20 cellular contexts compared by ENCODE assay signal in the genomic region with DNA sequence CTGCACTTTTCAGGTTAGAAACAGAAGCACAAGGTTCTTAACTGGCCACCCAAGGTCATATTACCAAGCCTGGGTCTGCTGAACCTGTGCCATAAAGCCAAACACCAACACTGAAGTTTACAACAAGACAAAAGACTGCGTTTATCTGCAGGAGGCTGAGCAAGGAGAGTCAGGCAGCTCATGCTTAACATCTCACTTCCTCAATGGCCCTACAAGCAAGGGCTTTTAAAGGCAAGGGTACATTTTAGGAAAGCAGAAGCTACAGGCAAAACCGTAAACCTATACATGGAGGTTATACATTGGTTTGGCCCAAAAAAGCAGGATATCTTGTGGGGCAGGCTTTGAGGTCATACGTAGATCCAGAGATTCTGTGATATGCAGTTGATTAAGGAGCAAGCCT.
DNase-seq lines count a peak whose midpoint lies in the region; ATAC-seq, FAIRE-seq and TF ChIP-seq lines count a peak whose summit lies in the region.
"Had no signal": no experiment of that assay in that cellular context is flagged by ENCODE, and none has a peak within 500 bp of the region (broad histone marks: within the 10 kb centered on the region; RNA-seq: fewer than 3 reads in every experiment).

No MANE protein-coding gene starts in this region.

- no TSS peak for BruUV-seq in K562 (replicated peaks; lab: Mats Ljungman, UMichigan)

- DNase-seq in HL-60 (ENCODE audit: low read depth in 1 of 2, low spot score in 1 of 2) (peak; percentile 2 to 17), NOMO-1 treated with DMSO at 0.1 percent for 48 hours (lab: John Stamatoyannopoulos, UW; ENCODE audit: unreplicated experiment) (peak; percentile 86), K562 (ENCODE audit: extremely low read depth in 1 of 4, low spot score in 3 of 4) (no peak), NCI-H1417 (lab: John Stamatoyannopoulos, UW) (no peak), pons (ENCODE audit: low spot score) (no peak)
- DNase-seq in stimulated activated naive CD4-positive, alpha-beta T cell treated with Interleukin-2 at 50 U/mL for 16 hours (lab: John Stamatoyannopoulos, UW), result no peak
- DNase-seq: activated CD4-positive, alpha-beta T cell treated with anti-CD3 and anti-CD28 coated beads, Interleukin-2, amount 50 U/mL, for 48 hours; activated naive CD8-positive, alpha-beta T cell treated with anti-CD3 and anti-CD28 coated beads, Interleukin-2, amount 10 ng/mL, durations not matched to agents 7 days and 5 days; activated T-cell treated with anti-CD3 and anti-CD28 coated beads, Interleukin-2, amount 50 U/mL, for 1 hour; AML-193; naive thymus-derived CD8-positive, alpha-beta T cell; NCI-H146; PC-9; spleen had no signal

- intact Hi-C loops in K562 (cut with micrococcal nuclease), result no loop called here

- H3K9ac ChIP-seq in K562 (ENCODE audit: insufficient read depth in 1 of 2, low read depth in 2 of 2, low read length in 2 of 2), result no peak overlapping the region
- H3K9ac ChIP-seq: KMS-11 had no signal

- H3K27ac ChIP-seq in HL-60 (replicated peaks) (no peak overlapping the region), K562 (ENCODE audit: extremely low read depth, low read depth, low read length) (no peak overlapping the region)
- H3K27ac ChIP-seq: esophagus muscularis mucosa, KMS-11, PC-9, SK-N-MC had no signal

- CTCF ChIA-PET in K562 (lab: Yijun Ruan, JAX; ENCODE audit: low intra/inter-chr PET ratio), result no interaction called here

- WGBS in K562 (ENCODE audit: insufficient coverage, low coverage, missing lambda C conversion rate), result 33% methylated on average over 3 of the region's 3 CpGs

- H3K36me3 ChIP-seq in K562 (ENCODE audit: control insufficient read depth, insufficient read depth, low read length), result no peaks in the 10 kb centered on the region
- H3K36me3 ChIP-seq: esophagus muscularis mucosa, spleen had no signal

- no peaks in the 10 kb centered on the region for H3K36me3 Mint-ChIP-seq in stimulated activated memory B cell treated with anti-CD40 and anti-IgM and Interleukin-4, amounts not matched to agents 10 μg/mL and 1 μg/mL and 100 μg/mL, for 72 hours
- H3K36me3 Mint-ChIP-seq: activated naive CD8-positive, alpha-beta T cell treated with anti-CD3 and anti-CD28 coated beads, Interleukin-2, amount 10 ng/mL, durations not matched to agents 7 days and 5 days; naive thymus-derived CD8-positive, alpha-beta T cell; type B pancreatic cell had no signal

- H3K27ac Mint-ChIP-seq in stimulated activated memory B cell treated with anti-CD40 and anti-IgM and Interleukin-4, amounts not matched to agents 10 μg/mL and 1 μg/mL and 100 μg/mL, for 72 hours, result peak overlapping the region; percentile 11
- H3K27ac Mint-ChIP-seq: activated naive CD8-positive, alpha-beta T cell treated with anti-CD3 and anti-CD28 coated beads, Interleukin-2, amount 10 ng/mL, durations not matched to agents 7 days and 5 days; naive thymus-derived CD8-positive, alpha-beta T cell; type B pancreatic cell had no signal

- TF ChIP-seq POLR2A in K562 (conservative IDR thresholded peaks at IDR 0.05), result no peak

- ATAC-seq in K562 (no peak), GM18511 (IDR thresholded peaks at IDR 0.05; ENCODE audit: unreplicated experiment) (no peak)
- peak; percentile 81 for ATAC-seq in stimulated activated memory B cell treated with anti-CD40 and anti-IgM and Interleukin-4, amounts not matched to agents 10 μg/mL and 1 μg/mL and 100 μg/mL, for 72 hours
- ATAC-seq: naive thymus-derived CD8-positive, alpha-beta T cell had no signal

- no peak for TF ChIP-seq EP300 in K562 (IDR thresholded peaks at IDR 0.05; ENCODE audit: low read length)

- TF ChIP-seq CTCF in HL-60 (IDR thresholded peaks at IDR 0.05; ENCODE audit: insufficient read depth, low read length) (no peak), K562 (IDR thresholded peaks at IDR 0.05 in 2 of 3, conservative IDR thresholded peaks at IDR 0.05 in 1 of 3; ENCODE audit: insufficient read depth in 2 of 3, low read depth in 1 of 3, low read length in 3 of 3) (no peak)

- peaks cover 27% of the 10 kb centered on the region for H3K4me1 Mint-ChIP-seq in stimulated activated memory B cell treated with anti-CD40 and anti-IgM and Interleukin-4, amounts not matched to agents 10 μg/mL and 1 μg/mL and 100 μg/mL, for 72 hours

- POLR2A ChIA-PET in K562 (lab: Yijun Ruan, JAX), result interaction anchor here (1.2 kb wide), 1 partner anchor 10 kb away, joined by 3 read pairs; no protein-coding TSS in a partner anchor

- H3K4me3 ChIP-seq in HL-60 (replicated peaks; ENCODE audit: insufficient read depth, low read length) (no peak overlapping the region), K562 (no peak overlapping the region)
- H3K4me3 ChIP-seq: esophagus muscularis mucosa, PC-9, SK-N-MC, spleen had no signal

- H4K20me1 ChIP-seq in K562 (replicated peaks; ENCODE audit: control insufficient read depth, insufficient read depth, low read length), result peaks cover 4% of the 10 kb centered on the region

- H3K4me2 ChIP-seq in K562 (ENCODE audit: insufficient read depth, low read length), result no peak overlapping the region
- H3K4me2 ChIP-seq: KMS-11, PC-9 had no signal

- H3K9me3 Mint-ChIP-seq in stimulated activated memory B cell treated with anti-CD40 and anti-IgM and Interleukin-4, amounts not matched to agents 10 μg/mL and 1 μg/mL and 100 μg/mL, for 72 hours, result no peaks in the 10 kb centered on the region
- H3K9me3 Mint-ChIP-seq: activated naive CD8-positive, alpha-beta T cell treated with anti-CD3 and anti-CD28 coated beads, Interleukin-2, amount 10 ng/mL, durations not matched to agents 7 days and 5 days; naive thymus-derived CD8-positive, alpha-beta T cell; type B pancreatic cell had no signal

- no peak for TF ChIP-seq RAD21 in K562 (CRISPR knock-in tag; conservative IDR thresholded peaks at IDR 0.05 in 1 of 2, IDR thresholded peaks at IDR 0.05 in 1 of 2)

- FAIRE-seq in K562 (lab: Jason Lieb, UNC), result no peak

- H3K4me1 ChIP-seq in K562 (replicated peaks in 1 of 2; ENCODE audit: control insufficient read depth in 2 of 2, insufficient read depth in 2 of 2, low read length in 2 of 2), result peaks cover 18 to 26% of the 10 kb centered on the region in 2 experiments
- H3K4me1 ChIP-seq: esophagus muscularis mucosa had no signal

- H2AFZ ChIP-seq in K562 (ENCODE audit: low read depth, low read length), result no peak overlapping the region
- H2AFZ ChIP-seq: PC-9 had no signal

- in situ Hi-C loops in K562 (cut with MboI), result no loop called here

- H3K9me1 ChIP-seq in K562 (ENCODE audit: control insufficient read depth, insufficient read depth, low read length), result no peaks in the 10 kb centered on the region

- no peaks in the 10 kb centered on the region for H3K79me2 ChIP-seq in K562 (ENCODE audit: control insufficient read depth, insufficient read depth, low read length)

- no peaks in the 10 kb centered on the region for H3K27me3 Mint-ChIP-seq in stimulated activated memory B cell treated with anti-CD40 and anti-IgM and Interleukin-4, amounts not matched to agents 10 μg/mL and 1 μg/mL and 100 μg/mL, for 72 hours
- H3K27me3 Mint-ChIP-seq: type B pancreatic cell had no signal

- no peak overlapping the region for H3K4me3 Mint-ChIP-seq in stimulated activated memory B cell treated with anti-CD40 and anti-IgM and Interleukin-4, amounts not matched to agents 10 μg/mL and 1 μg/mL and 100 μg/mL, for 72 hours
- H3K4me3 Mint-ChIP-seq: activated naive CD8-positive, alpha-beta T cell treated with anti-CD3 and anti-CD28 coated beads, Interleukin-2, amount 10 ng/mL, durations not matched to agents 7 days and 5 days; naive thymus-derived CD8-positive, alpha-beta T cell; type B pancreatic cell had no signal

- H3K9me3 ChIP-seq in K562 (replicated peaks; ENCODE audit: control insufficient read depth, insufficient read depth, low read depth, low read length), result no peaks in the 10 kb centered on the region
- H3K9me3 ChIP-seq: esophagus muscularis mucosa, spleen had no signal

- no peaks in the 10 kb centered on the region for H3K27me3 ChIP-seq in HL-60 (ENCODE audit: insufficient read depth, poor library complexity, severe bottlenecking)
- H3K27me3 ChIP-seq in K562 (ENCODE audit: control insufficient read depth in 2 of 2, insufficient read depth in 2 of 2, low read length in 2 of 2), result peaks cover 4 to 24% of the 10 kb centered on the region in 2 experiments; a peak in 4 of 5 replicates
- H3K27me3 ChIP-seq: esophagus muscularis mucosa, spleen had no signal

TF ChIP-seq in K562, 482 proteins besides CTCF, POLR2A, EP300 and RAD21:
- TF ChIP-seq SPI1 (IDR thresholded peaks at IDR 0.05; ENCODE audit: borderline replicate concordance, low read depth, low read length) (peak; percentile 37; the same call in 1 of the 2 replicates), NUFIP1 (IDR thresholded peaks at IDR 0.05; ENCODE audit: partially characterized antibody) (no peak), LEF1 (IDR thresholded peaks at IDR 0.05) (no peak)

Comparison
In these comparisons a context has a peak if more than half of its experiments do, and no peak if none do; other contexts are left out.
1. DNase-seq: peak in HL-60 (2 of 2) and NOMO-1 treated with DMSO at 0.1 percent for 48 hours (single experiment); none in K562 (0 of 4), NCI-H1417 (0 of 3), stimulated activated naive CD4-positive, alpha-beta T cell treated with Interleukin-2 at 50 U/mL for 16 hours (single experiment) and pons (single experiment).